Comparison of ENCODE assay signal across 11 cellular contexts in genomic region chr21:45993210-45994085, GRCh38. TPM values are rescaled to one million over a fixed set of nuclear protein-coding genes. Genes with fewer than 3 reads are reported as not detected.
A peak's percentile ranks its signal among the peaks of the same experiment; 100 is the strongest.
DNase-seq lines count a peak whose midpoint lies in the region; ATAC-seq lines count a peak whose summit lies in the region.
"Had no signal": no experiment of that assay in that cellular context is flagged by ENCODE, and none has a peak within 500 bp of the region (broad histone marks: within the 10 kb centered on the region; RNA-seq: fewer than 3 reads in every experiment).

No MANE protein-coding gene starts in this region.

- H3K9me3 Mint-ChIP-seq in activated CD4-positive, alpha-beta memory T cell treated with anti-CD3 and anti-CD28 coated beads, Interleukin-2, amount 10 ng/mL, durations not matched to agents 7 days and 5 days = no peaks in the 10 kb centered on the region
- H3K9me3 Mint-ChIP-seq: central memory CD8-positive, alpha-beta T cell; memory B cell had no signal

- H2BK5ac ChIP-seq in mesendoderm (ENCODE audit: low read length) = no peak overlapping the region

- H3K79me2 ChIP-seq in mesendoderm (ENCODE audit: control insufficient read depth, insufficient read depth, low read length) = no peaks in the 10 kb centered on the region

- no peak overlapping the region for H3K4me3 Mint-ChIP-seq in T-helper 17 cell
- no peak overlapping the region for H3K4me3 Mint-ChIP-seq in activated CD4-positive, alpha-beta memory T cell treated with anti-CD3 and anti-CD28 coated beads, Interleukin-2, amount 10 ng/mL, durations not matched to agents 7 days and 5 days
- H3K4me3 Mint-ChIP-seq: central memory CD8-positive, alpha-beta T cell; memory B cell had no signal

- no peaks in the 10 kb centered on the region for H4K20me1 ChIP-seq in BLaER1

- H3K9me3 ChIP-seq in BLaER1 (no peaks in the 10 kb centered on the region), T-helper 17 cell (ENCODE audit: control insufficient read depth, low read length, poor library complexity, severe bottlenecking) (no peaks in the 10 kb centered on the region)

- no peak overlapping the region for H3K56ac ChIP-seq in mesendoderm (ENCODE audit: low read length)

- no peak overlapping the region for H4K5ac ChIP-seq in mesendoderm (ENCODE audit: low read length)

- peaks cover 8% of the 10 kb centered on the region for H3K79me1 ChIP-seq in mesendoderm (ENCODE audit: low read length)

- no peak overlapping the region for H3K23ac ChIP-seq in mesendoderm (ENCODE audit: low read length)

- POLR2A ChIA-PET in activated CD4-positive, alpha-beta memory T cell treated with anti-CD3 and anti-CD28 coated beads, Interleukin-2, amount 10 ng/mL, durations not matched to agents 7 days and 5 days (lab: Charles Lee) = interaction anchor here (0.7 kb wide), 1 partner anchor 108 kb away, joined by 3 read pairs; no protein-coding TSS in a partner anchor

- DNase-seq in T-helper 17 cell (peak in 2 of 3 donors; percentile 1 to 7), left ventricle myocardium superior (peak; percentile 60), sciatic nerve (ENCODE audit: low spot score) (peak; percentile 63), mesendoderm (no peak), cerebellum (ENCODE audit: low spot score) (no peak)
- no peak for DNase-seq in stimulated activated naive CD4-positive, alpha-beta T cell treated with Interleukin-2 at 50 U/mL for 16 hours (lab: John Stamatoyannopoulos, UW)
- no peak for DNase-seq in activated CD4-positive, alpha-beta memory T cell treated with anti-CD3 and anti-CD28 coated beads, Interleukin-2, amount 10 ng/mL, durations not matched to agents 7 days and 5 days
- DNase-seq: NCI-H774 had no signal

- peaks cover 26% of the 10 kb centered on the region for H3K4me1 ChIP-seq in BLaER1
- no peaks in the 10 kb centered on the region for H3K4me1 ChIP-seq in mesendoderm (ENCODE audit: control insufficient read depth, low read depth, low read length)

- H3K4me3 ChIP-seq in BLaER1 (no peak overlapping the region), mesendoderm (ENCODE audit: low read length) (no peak overlapping the region)

- H3K27me3 ChIP-seq in BLaER1 (no peaks in the 10 kb centered on the region), mesendoderm (ENCODE audit: insufficient read depth, low read length, poor library complexity) (no peaks in the 10 kb centered on the region)

- ATAC-seq in T-helper 17 cell (no peak), left ventricle myocardium superior (peak; percentile 36), sciatic nerve (peak; percentile 43)

- no peak overlapping the region for H3K27ac Mint-ChIP-seq in T-helper 17 cell
- no peak overlapping the region for H3K27ac Mint-ChIP-seq in activated CD4-positive, alpha-beta memory T cell treated with anti-CD3 and anti-CD28 coated beads, Interleukin-2, amount 10 ng/mL, durations not matched to agents 7 days and 5 days
- H3K27ac Mint-ChIP-seq: memory B cell had no signal

- no CpG with 5 or more reads among the region's 44 CpGs for WGBS in mesendoderm (ENCODE audit: extremely low coverage, insufficient coverage, low lambda C conversion rate)

- H3K4ac ChIP-seq in mesendoderm (ENCODE audit: low read depth, low read length) = no peak overlapping the region

- no peaks in the 10 kb centered on the region for H3K4me1 Mint-ChIP-seq in T-helper 17 cell
- no peaks in the 10 kb centered on the region for H3K4me1 Mint-ChIP-seq in activated CD4-positive, alpha-beta memory T cell treated with anti-CD3 and anti-CD28 coated beads, Interleukin-2, amount 10 ng/mL, durations not matched to agents 7 days and 5 days
- H3K4me1 Mint-ChIP-seq: central memory CD8-positive, alpha-beta T cell; memory B cell had no signal

- no peak overlapping the region for H2AK5ac ChIP-seq in mesendoderm (ENCODE audit: low read length)

- peak overlapping the region; percentile 71 for H3K4me2 ChIP-seq in BLaER1
- no peak overlapping the region for H3K4me2 ChIP-seq in mesendoderm (ENCODE audit: low read length)

- H3K27ac ChIP-seq in BLaER1 = peak overlapping the region; percentile 46
- H3K27ac ChIP-seq in mesendoderm (ENCODE audit: low read depth, low read length) = no peak overlapping the region

- H3K18ac ChIP-seq in mesendoderm (ENCODE audit: low read length) = no peak overlapping the region

- no peaks in the 10 kb centered on the region for H3K27me3 Mint-ChIP-seq in T-helper 17 cell
- H3K27me3 Mint-ChIP-seq in activated CD4-positive, alpha-beta memory T cell treated with anti-CD3 and anti-CD28 coated beads, Interleukin-2, amount 10 ng/mL, durations not matched to agents 7 days and 5 days = no peaks in the 10 kb centered on the region
- H3K27me3 Mint-ChIP-seq: central memory CD8-positive, alpha-beta T cell had no signal

- H2BK15ac ChIP-seq in mesendoderm (replicated peaks; ENCODE audit: low read depth) = no peak overlapping the region

- H3K36me3 Mint-ChIP-seq in T-helper 17 cell (ENCODE audit: low read depth) = no peaks in the 10 kb centered on the region
- H3K36me3 Mint-ChIP-seq in activated CD4-positive, alpha-beta memory T cell treated with anti-CD3 and anti-CD28 coated beads, Interleukin-2, amount 10 ng/mL, durations not matched to agents 7 days and 5 days (ENCODE audit: low read depth) = no peaks in the 10 kb centered on the region
- H3K36me3 Mint-ChIP-seq: memory B cell had no signal

- no peak overlapping the region for H4K8ac ChIP-seq in mesendoderm (ENCODE audit: low read depth, low read length)

- H2BK120ac ChIP-seq in mesendoderm (ENCODE audit: low read depth, low read length) = no peak overlapping the region

- H3K9ac ChIP-seq in BLaER1 = 0 out of 2 replicates have a peak overlapping the region, but pooled peaks have one; percentile 34
- H3K9ac ChIP-seq in mesendoderm (ENCODE audit: low read length) = no peak overlapping the region

- intact Hi-C loops in left ventricle myocardium superior (cut with micrococcal nuclease) = no loop called here
- intact Hi-C loops in sciatic nerve (cut with DNase I) = loop anchor here (10.0 kb wide), 1 partner anchor 51 kb away; no protein-coding TSS in a partner anchor

- H3K36me3 ChIP-seq in BLaER1 (no peaks in the 10 kb centered on the region), mesendoderm (ENCODE audit: control insufficient read depth, insufficient read depth, low read length) (peaks cover 30% of the 10 kb centered on the region)

- CTCF ChIA-PET in activated CD4-positive, alpha-beta memory T cell treated with anti-CD3 and anti-CD28 coated beads, Interleukin-2, amount 10 ng/mL, durations not matched to agents 7 days and 5 days (lab: Charles Lee) = no interaction called here

RNA-seq across cellular contexts. Expression of gene COL6A1, which starts 11.9 kb away (rescaled TPM):
- 1 to 10 TPM; 3.2 to 4.6 TPM for total RNA-seq in T-helper 17 cell
- total RNA-seq in left ventricle myocardium superior = 188 TPM
- total RNA-seq in sciatic nerve = 247 TPM
- polyA plus RNA-seq in mesendoderm (2013, experiment 1 of 2) = 187 TPM
- polyA plus RNA-seq in mesendoderm (2013, experiment 2 of 2) = 175 TPM
- under 1 TPM; 0.08 to 0.33 TPM for total RNA-seq in activated CD4-positive, alpha-beta memory T cell treated with anti-CD3 and anti-CD28 coated beads, Interleukin-2, amount 10 ng/mL, durations not matched to agents 7 days and 5 days
- 88.8 TPM for total RNA-seq in cerebellum

Comparison
In these comparisons a context has a peak if more than half of its experiments do, and no peak if none do; other contexts are left out.
1. DNase-seq: peak in T-helper 17 cell (2 of 3), left ventricle myocardium superior (single experiment) and sciatic nerve (single experiment); none in mesendoderm (single experiment), stimulated activated naive CD4-positive, alpha-beta T cell treated with Interleukin-2 at 50 U/mL for 16 hours (single experiment), activated CD4-positive, alpha-beta memory T cell treated with anti-CD3 and anti-CD28 coated beads, Interleukin-2, amount 10 ng/mL, durations not matched to agents 7 days and 5 days (single experiment) and cerebellum (single experiment).
2. RNA of gene COL6A1, which starts 11.9 kb away (total RNA-seq): 247 TPM in sciatic nerve (single experiment), 188 TPM in left ventricle myocardium superior (single experiment) and 88.8 TPM in cerebellum (single experiment); 3.2 to 4.6 TPM in T-helper 17 cell and 0.08 to 0.33 TPM in activated CD4-positive, alpha-beta memory T cell treated with anti-CD3 and anti-CD28 coated beads, Interleukin-2, amount 10 ng/mL, durations not matched to agents 7 days and 5 days; every median in the first group is over 10 times any median in the second.